In the genomic region with DNA sequence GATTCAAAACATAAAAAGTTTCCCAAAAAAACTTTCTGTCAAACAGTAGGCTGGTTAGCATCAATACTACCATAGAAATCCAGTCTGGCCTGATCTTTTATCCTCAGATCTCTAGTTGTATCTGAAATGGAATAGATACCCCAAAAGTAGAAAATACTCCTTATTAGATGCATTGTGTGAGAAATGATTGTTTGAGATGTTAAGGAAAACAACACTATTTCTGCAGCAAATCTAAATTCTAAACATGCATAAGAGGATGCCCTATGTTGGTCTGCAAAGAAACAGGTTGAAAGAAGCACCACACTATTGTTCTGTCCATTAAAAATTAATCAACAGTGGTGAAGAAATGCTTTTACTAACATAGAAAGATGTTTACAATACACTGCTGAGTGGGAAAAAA, we compare ENCODE assay signal across 27 cellular contexts.
"Had no signal": no experiment of that assay in that cellular context is flagged by ENCODE, and none has a peak within 500 bp of the region (broad histone marks: within the 10 kb centered on the region; RNA-seq: fewer than 3 reads in every experiment).

No MANE protein-coding gene starts in this region.

- H3K9me3 ChIP-seq: neutrophil, pancreas, prostate gland, right lobe of liver, sigmoid colon, stomach, thoracic aorta, thyroid gland, tibial nerve, upper lobe of left lung, uterus had no signal

- ATAC-seq: naive thymus-derived CD8-positive, alpha-beta T cell; natural killer cell treated with Interleukin-12 subunit alpha and Interleukin-12 subunit beta and Interleukin-15 and Interleukin-18, amount 100 ng/mL, for 72 hours; pancreas; right cardiac atrium; right lobe of liver; stimulated activated effector memory CD8-positive, alpha-beta T cell treated with anti-CD3 and anti-CD28 coated beads, Interleukin-12 subunit alpha, Interleukin-12 subunit beta, amount 100 ng/mL, for 72 hours; stimulated activated naive B cell treated with anti-CD40 and anti-IgM and Interleukin-4, amounts not matched to agents 10 μg/mL and 1 μg/mL and 100 μg/mL, for 72 hours had no signal

- DNase-seq: naive thymus-derived CD8-positive, alpha-beta T cell; nephron progenitor cell; nucleus accumbens; pancreas; right cardiac atrium; right lobe of liver; sigmoid colon; small intestine; stimulated activated CD4-positive, alpha-beta T cell treated with anti-CD3 and anti-CD28 coated beads, Interleukin-15, amount 100 ng/mL, for 24 hours; stimulated activated CD4-positive, alpha-beta T cell treated with anti-CD3 and anti-CD28 coated beads, Interleukin-2, amount 100 ng/mL, for 24 hours; stimulated activated CD4-positive, alpha-beta T cell treated with anti-CD3 and anti-CD28 coated beads, Interleukin-2, amount 100 ng/mL, for 48 hours; stimulated activated CD4-positive, alpha-beta T cell treated with anti-CD3 and anti-CD28 coated beads, Interleukin-4, amount 100 ng/mL, for 24 hours; stimulated activated naive B cell treated with anti-CD40 and anti-IgM and Interleukin-4, amounts not matched to agents 10 μg/mL and 1 μg/mL and 100 μg/mL, for 72 hours; stimulated activated naive CD4-positive, alpha-beta T cell treated with Interleukin-2 at 50 U/mL for 16 hours; stomach; thyroid gland; trophoblast cell; upper lobe of left lung; uterus had no signal

- H3K36me3 Mint-ChIP-seq: naive thymus-derived CD8-positive, alpha-beta T cell; natural killer cell treated with Interleukin-12 subunit alpha and Interleukin-12 subunit beta and Interleukin-15 and Interleukin-18, amount 100 ng/mL, for 72 hours; stimulated activated effector memory CD8-positive, alpha-beta T cell treated with anti-CD3 and anti-CD28 coated beads, Interleukin-12 subunit alpha, Interleukin-12 subunit beta, amount 100 ng/mL, for 72 hours; stimulated activated naive B cell treated with anti-CD40 and anti-IgM and Interleukin-4, amounts not matched to agents 10 μg/mL and 1 μg/mL and 100 μg/mL, for 72 hours had no signal

- H3K9me3 Mint-ChIP-seq: naive thymus-derived CD8-positive, alpha-beta T cell; natural killer cell treated with Interleukin-12 subunit alpha and Interleukin-12 subunit beta and Interleukin-15 and Interleukin-18, amount 100 ng/mL, for 72 hours; nephron progenitor cell; neural crest cell; stimulated activated effector memory CD8-positive, alpha-beta T cell treated with anti-CD3 and anti-CD28 coated beads, Interleukin-12 subunit alpha, Interleukin-12 subunit beta, amount 100 ng/mL, for 72 hours; stimulated activated naive B cell treated with anti-CD40 and anti-IgM and Interleukin-4, amounts not matched to agents 10 μg/mL and 1 μg/mL and 100 μg/mL, for 72 hours; stimulated activated naive CD8-positive, alpha-beta T cell treated with anti-CD3 and anti-CD28 coated beads, Interleukin-15, Interleukin-2, amounts not matched to agents 100 ng/mL and 50 ng/mL, for 24 hours had no signal

- H3K27me3 ChIP-seq: neutrophil, pancreas, right lobe of liver, sigmoid colon, stomach, thyroid gland, tibial nerve, upper lobe of left lung, uterus had no signal

- H3K4me1 Mint-ChIP-seq: neural crest cell had no signal

- H3K4me3 ChIP-seq: pancreas, prostate gland, right lobe of liver, sigmoid colon, stomach, thoracic aorta, thyroid gland, tibial nerve, upper lobe of left lung, uterus had no signal

- H3K4me1 ChIP-seq: pancreas, prostate gland, sigmoid colon, stomach, thyroid gland, tibial nerve, upper lobe of left lung, uterus had no signal

- H3K27ac ChIP-seq: neutrophil, pancreas, prostate gland, right lobe of liver, sigmoid colon, stomach, thoracic aorta, thyroid gland, tibial nerve, upper lobe of left lung, uterus had no signal

- H3K36me3 ChIP-seq: neutrophil, pancreas, prostate gland, right lobe of liver, sigmoid colon, stomach, thoracic aorta, thyroid gland, tibial nerve, upper lobe of left lung, uterus had no signal

- FAIRE-seq: pancreas, small intestine had no signal

- H3K27me3 Mint-ChIP-seq: stimulated activated naive B cell treated with anti-CD40 and anti-IgM and Interleukin-4, amounts not matched to agents 10 μg/mL and 1 μg/mL and 100 μg/mL, for 72 hours; stimulated activated naive CD8-positive, alpha-beta T cell treated with anti-CD3 and anti-CD28 coated beads, Interleukin-15, Interleukin-2, amounts not matched to agents 100 ng/mL and 50 ng/mL, for 24 hours had no signal

- H3K27ac Mint-ChIP-seq: naive thymus-derived CD8-positive, alpha-beta T cell; natural killer cell treated with Interleukin-12 subunit alpha and Interleukin-12 subunit beta and Interleukin-15 and Interleukin-18, amount 100 ng/mL, for 72 hours; nephron progenitor cell; stimulated activated effector memory CD8-positive, alpha-beta T cell treated with anti-CD3 and anti-CD28 coated beads, Interleukin-12 subunit alpha, Interleukin-12 subunit beta, amount 100 ng/mL, for 72 hours; stimulated activated naive B cell treated with anti-CD40 and anti-IgM and Interleukin-4, amounts not matched to agents 10 μg/mL and 1 μg/mL and 100 μg/mL, for 72 hours; stimulated activated naive CD8-positive, alpha-beta T cell treated with anti-CD3 and anti-CD28 coated beads, Interleukin-15, Interleukin-2, amounts not matched to agents 100 ng/mL and 50 ng/mL, for 24 hours had no signal

- H3K4me3 Mint-ChIP-seq: naive thymus-derived CD8-positive, alpha-beta T cell; natural killer cell treated with Interleukin-12 subunit alpha and Interleukin-12 subunit beta and Interleukin-15 and Interleukin-18, amount 100 ng/mL, for 72 hours; nephron progenitor cell; neural crest cell; stimulated activated effector memory CD8-positive, alpha-beta T cell treated with anti-CD3 and anti-CD28 coated beads, Interleukin-12 subunit alpha, Interleukin-12 subunit beta, amount 100 ng/mL, for 72 hours; stimulated activated naive B cell treated with anti-CD40 and anti-IgM and Interleukin-4, amounts not matched to agents 10 μg/mL and 1 μg/mL and 100 μg/mL, for 72 hours; stimulated activated naive CD8-positive, alpha-beta T cell treated with anti-CD3 and anti-CD28 coated beads, Interleukin-15, Interleukin-2, amounts not matched to agents 100 ng/mL and 50 ng/mL, for 24 hours had no signal
